1 cellular context compared by ENCODE assay signal in the genomic region with DNA sequence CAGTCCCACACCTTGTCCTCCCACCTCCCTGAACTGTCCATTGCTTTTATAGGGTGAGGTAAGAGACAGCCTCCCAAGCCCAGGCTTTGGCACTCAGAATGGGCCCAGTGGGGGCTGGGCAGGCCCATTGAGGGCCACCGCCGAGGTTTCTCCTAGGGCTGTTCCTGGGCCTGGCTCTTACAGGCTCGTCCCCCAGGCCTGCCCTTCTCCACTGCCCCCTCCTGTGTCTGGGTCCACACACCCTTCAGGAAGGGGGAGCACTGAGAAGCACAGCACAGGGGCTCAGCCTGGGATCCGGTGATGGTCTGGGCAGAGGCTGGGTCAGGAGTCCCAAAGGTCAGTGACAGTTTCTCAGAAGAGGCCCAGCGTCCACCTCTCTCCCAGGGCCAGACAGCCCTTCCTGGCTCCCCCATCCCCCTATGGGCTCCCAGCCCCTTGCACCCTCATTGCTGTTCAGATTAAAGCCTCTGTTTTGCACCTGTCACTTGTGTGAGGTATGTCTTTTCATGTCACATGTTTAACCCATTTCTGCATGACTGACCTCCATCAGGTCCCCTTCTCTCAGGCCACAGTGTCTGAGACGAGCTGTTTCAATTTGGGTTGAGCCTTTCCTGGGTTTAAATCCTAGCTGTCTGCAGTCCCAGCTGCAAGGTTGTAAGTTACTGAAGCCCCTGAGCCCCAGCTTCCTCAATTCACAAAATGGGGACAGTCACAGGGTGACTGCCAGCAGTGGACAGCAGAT.
TF ChIP-seq lines count a peak whose summit lies in the region.

No MANE protein-coding gene starts in this region.

TF ChIP-seq in K562, 482 proteins besides CTCF, POLR2A, EP300 and RAD21:
- TF ChIP-seq NR2C1 (IDR thresholded peaks at IDR 0.05): no peak
- TF ChIP-seq NR2C1 (tag; IDR thresholded peaks at IDR 0.05): no peak
- 0 out of 2 replicates have a peak, but pooled peaks have one; percentile 27 for TF ChIP-seq POLR2G (IDR thresholded peaks at IDR 0.05; ENCODE audit: low read depth, low read length)
TF ChIP-seq in K562: peak in this region for 1.
